11 cellular contexts compared by ENCODE assay signal in genomic region chr5:139472410-139473030, GRCh38. TPM values are rescaled to one million over a fixed set of nuclear protein-coding genes. Genes with fewer than 3 reads are reported as not detected.
DNase-seq lines count a peak whose midpoint lies in the region; ATAC-seq, FAIRE-seq and TF ChIP-seq lines count a peak whose summit lies in the region.
"Had no signal": no experiment of that assay in that cellular context is flagged by ENCODE, and none has a peak within 500 bp of the region (broad histone marks: within the 10 kb centered on the region; RNA-seq: fewer than 3 reads in every experiment).

No MANE protein-coding gene starts in this region.

- peak overlapping the region; percentile 83 for H3K4me3 Mint-ChIP-seq in activated CD4-positive, alpha-beta T cell treated with anti-CD3 and anti-CD28 coated beads, Interleukin-2, amount 10 ng/mL, durations not matched to agents 7 days and 5 days
- H3K4me3 Mint-ChIP-seq in T-helper 17 cell = peak overlapping the region; percentile 94

- peak overlapping the region; percentile 99 for H3K27ac Mint-ChIP-seq in activated CD4-positive, alpha-beta T cell treated with anti-CD3 and anti-CD28 coated beads, Interleukin-2, amount 10 ng/mL, durations not matched to agents 7 days and 5 days
- H3K27ac Mint-ChIP-seq in T-helper 17 cell = peak overlapping the region; percentile 96

- H3K36me3 Mint-ChIP-seq in activated CD4-positive, alpha-beta T cell treated with anti-CD3 and anti-CD28 coated beads, Interleukin-2, amount 10 ng/mL, durations not matched to agents 7 days and 5 days (ENCODE audit: low read depth) = peaks cover 34% of the 10 kb centered on the region
- peaks cover 8% of the 10 kb centered on the region for H3K36me3 Mint-ChIP-seq in T-helper 17 cell (ENCODE audit: low read depth)

- H3K27me3 ChIP-seq in spleen (replicated peaks in 1 of 7) = no peaks in the 10 kb centered on the region

- H3K9me3 ChIP-seq in T-helper 17 cell (ENCODE audit: control insufficient read depth, low read length, poor library complexity, severe bottlenecking) (no peaks in the 10 kb centered on the region), spleen (no peaks in the 10 kb centered on the region)

- H3K27ac ChIP-seq in epithelial cell of prostate (peak overlapping the region; percentile 60), spleen (peak overlapping the region; percentile 40 to 84 (median 71))

- H3K4me3 ChIP-seq in spleen = no peak overlapping the region

- 71 to 84% (median 79%) methylated on average over 14 to 15 of the region's 15 CpGs for WGBS in spleen, 5 donors

- H3K9me3 Mint-ChIP-seq in activated CD4-positive, alpha-beta T cell treated with anti-CD3 and anti-CD28 coated beads, Interleukin-2, amount 10 ng/mL, durations not matched to agents 7 days and 5 days = no peaks in the 10 kb centered on the region

- ATAC-seq in T-helper 17 cell = no peak
- ATAC-seq in HG02678 (IDR thresholded peaks at IDR 0.05; ENCODE audit: unreplicated experiment) = no peak

- FAIRE-seq in urothelium cell line (lab: Jason Lieb, UNC) = no peak

- peaks cover 20 to 96% (median 63%) of the 10 kb centered on the region in 6 donors for H3K4me1 ChIP-seq in spleen

- CTCF ChIA-PET in activated CD4-positive, alpha-beta T cell treated with anti-CD3 and anti-CD28 coated beads, Interleukin-2, amount 10 ng/mL, durations not matched to agents 7 days and 5 days (lab: Charles Lee) = interaction anchor here (0.6 to 3.2 kb wide), 3 partner anchors 11 to 42 kb away, joined by 4 to 9 read pairs (median 7); partner anchors contain the start of gene ECSCR

- H3K36me3 ChIP-seq in spleen = peaks cover 0 to 31% (median 19%) of the 10 kb centered on the region in 6 donors

- no peaks in the 10 kb centered on the region for H3K27me3 Mint-ChIP-seq in activated CD4-positive, alpha-beta T cell treated with anti-CD3 and anti-CD28 coated beads, Interleukin-2, amount 10 ng/mL, durations not matched to agents 7 days and 5 days
- H3K27me3 Mint-ChIP-seq in T-helper 17 cell = no peaks in the 10 kb centered on the region

- intact Hi-C loops in spleen (cut with DNase I; ENCODE audit: low total_unique reads) = no loop called here

- TF ChIP-seq CTCF in spleen (IDR thresholded peaks at IDR 0.05 in 8 of 11, conservative IDR thresholded peaks at IDR 0.05 in 3 of 11) (no peak), GM13977 (IDR thresholded peaks at IDR 0.05; ENCODE audit: extremely low read depth, insufficient read depth, missing control alignments) (no peak)

- no peak for DNase-seq in activated CD4-positive, alpha-beta T cell treated with anti-CD3 and anti-CD28 coated beads, Interleukin-2, amount 10 ng/mL, durations not matched to agents 7 days and 5 days
- DNase-seq in activated CD4-positive, alpha-beta T cell treated with anti-CD3 and anti-CD28 coated beads for 4 hours = no peak
- DNase-seq in T-helper 17 cell = no peak
- no peak for DNase-seq in epithelial cell of prostate (ENCODE audit: low read depth, low spot score)
- no peak for DNase-seq in spleen
- no peak for DNase-seq in urothelium cell line (ENCODE audit: low spot score)
- DNase-seq in GM13977 (ENCODE audit: low spot score) = no peak
- DNase-seq: foreskin melanocyte, NCI-H146 had no signal

- POLR2A ChIA-PET in activated CD4-positive, alpha-beta T cell treated with anti-CD3 and anti-CD28 coated beads, Interleukin-2, amount 10 ng/mL, durations not matched to agents 7 days and 5 days (lab: Charles Lee) = no interaction called here

- in situ Hi-C loops in GM13977 (cut with MboI; ENCODE audit: low pct_unique_long_range_greater_than_20kb, low sequenced_read_pairs, unreplicated experiment) = no loop called here

- TF ChIP-seq POLR2A in spleen (IDR thresholded peaks at IDR 0.05) = no peak

- H3K4me1 Mint-ChIP-seq in activated CD4-positive, alpha-beta T cell treated with anti-CD3 and anti-CD28 coated beads, Interleukin-2, amount 10 ng/mL, durations not matched to agents 7 days and 5 days = peaks cover 84% of the 10 kb centered on the region
- H3K4me1 Mint-ChIP-seq in T-helper 17 cell = peaks cover 63% of the 10 kb centered on the region

RNA-seq across cellular contexts. Expression of gene SMIM33, which starts 1.7 kb away (rescaled TPM):
- 1 to 10 TPM; 1.1 to 1.2 TPM for total RNA-seq in activated CD4-positive, alpha-beta T cell treated with anti-CD3 and anti-CD28 coated beads, Interleukin-2, amount 10 ng/mL, durations not matched to agents 7 days and 5 days
- under 1 TPM; 0.13 to 0.32 TPM for total RNA-seq in T-helper 17 cell
- total RNA-seq in spleen = under 1 TPM in 1 of 7 donors, not detected in 6; 0.24 TPM
- under 1 TPM in 1 of 3 donors, not detected in 2; 0.03 TPM for polyA plus RNA-seq in spleen
- total RNA-seq: chondrocyte had no signal

RNA-seq across cellular contexts. Expression of gene ECSCR, which starts 10.0 kb away (rescaled TPM):
- total RNA-seq in activated CD4-positive, alpha-beta T cell treated with anti-CD3 and anti-CD28 coated beads, Interleukin-2, amount 10 ng/mL, durations not matched to agents 7 days and 5 days = under 1 TPM; 0.45 to 0.73 TPM
- total RNA-seq in T-helper 17 cell (not detected), spleen (10 to 100 TPM; 11.3 to 52.3 (median 20.8) TPM)
- polyA plus RNA-seq in spleen = 10 to 100 TPM; 14.1 to 18.4 (median 17.7) TPM

RNA-seq across cellular contexts. Expression of gene STING1, which starts 10.0 kb away (rescaled TPM):
- 100 to 1,000 TPM; 175 TPM for total RNA-seq in activated CD4-positive, alpha-beta T cell treated with anti-CD3 and anti-CD28 coated beads, Interleukin-2, amount 10 ng/mL, durations not matched to agents 7 days and 5 days
- 100 to 1,000 TPM; 151 to 160 TPM for total RNA-seq in T-helper 17 cell
- 100 to 1,000 TPM in 6 of 7 donors, 10 to 100 TPM in 1; 99.7 to 166 (median 130) TPM for total RNA-seq in spleen
- 10 to 100 TPM; 24.2 to 49.8 (median 43.6) TPM for polyA plus RNA-seq in spleen

RNA-seq across cellular contexts. Expression of gene DNAJC18, which starts 33.2 kb away (rescaled TPM):
- total RNA-seq in activated CD4-positive, alpha-beta T cell treated with anti-CD3 and anti-CD28 coated beads, Interleukin-2, amount 10 ng/mL, durations not matched to agents 7 days and 5 days = 1 to 10 TPM; 4.5 to 6.8 TPM
- total RNA-seq in T-helper 17 cell (1 to 10 TPM; 4.0 to 8.7 TPM), spleen (10 to 100 TPM in 1 of 7 donors, 1 to 10 TPM in 6; 4.0 to 10.8 (median 7.8) TPM)
- 1 to 10 TPM; 1.3 to 7.1 (median 4.5) TPM for polyA plus RNA-seq in spleen

Comparison
In these comparisons a context has a peak if more than half of its experiments do, and no peak if none do; other contexts are left out.
1. RNA of gene ECSCR, which starts 10.0 kb away (total RNA-seq): 11.3 to 52.3 TPM in spleen; 0.45 to 0.73 TPM in activated CD4-positive, alpha-beta T cell treated with anti-CD3 and anti-CD28 coated beads, Interleukin-2, amount 10 ng/mL, durations not matched to agents 7 days and 5 days and not detected in T-helper 17 cell; every median in the first group is over 4 times any median in the second.